Comparison of ENCODE assay signal across 19 cellular contexts in genomic region chr11:55726715-55727324, GRCh38. TPM values are rescaled to one million over a fixed set of nuclear protein-coding genes. Genes with fewer than 3 reads are reported as not detected.
A peak's percentile ranks its signal among the peaks of the same experiment; 100 is the strongest.
DNase-seq lines count a peak whose midpoint lies in the region; ATAC-seq, FAIRE-seq and TF ChIP-seq lines count a peak whose summit lies in the region.
"Had no signal": no experiment of that assay in that cellular context is flagged by ENCODE, and none has a peak within 500 bp of the region (broad histone marks: within the 10 kb centered on the region; RNA-seq: fewer than 3 reads in every experiment).

No MANE protein-coding gene starts in this region.

- H3K36me3 ChIP-seq in Panc1 (ENCODE audit: control insufficient read depth, insufficient read depth, low read length) (no peaks in the 10 kb centered on the region), testis (ENCODE audit: low read depth, missing control alignments) (no peaks in the 10 kb centered on the region)
- H3K36me3 ChIP-seq: breast epithelium had no signal

- H3K36me3 Mint-ChIP-seq in activated CD4-positive, alpha-beta T cell treated with anti-CD3 and anti-CD28 coated beads for 36 hours (ENCODE audit: low read depth): no peaks in the 10 kb centered on the region
- H3K36me3 Mint-ChIP-seq in stimulated activated naive B cell treated with anti-CD40 and anti-IgM and Interleukin-4, amounts not matched to agents 10 μg/mL and 1 μg/mL and 100 μg/mL, for 72 hours: no peaks in the 10 kb centered on the region
- H3K36me3 Mint-ChIP-seq: activated naive CD8-positive, alpha-beta T cell had no signal

- H3K27me3 ChIP-seq in Panc1 (ENCODE audit: control insufficient read depth, insufficient read depth, low read length): no peaks in the 10 kb centered on the region
- H3K27me3 ChIP-seq in testis: no peaks in the 10 kb centered on the region
- H3K27me3 ChIP-seq: breast epithelium had no signal

- TF ChIP-seq CTCF in Panc1 (IDR thresholded peaks at IDR 0.05) (peak; percentile 37), testis (IDR thresholded peaks at IDR 0.05) (peak; percentile 40 to 50 (median 48))

- POLR2A ChIA-PET in activated CD4-positive, alpha-beta T cell treated with anti-CD3 and anti-CD28 coated beads for 36 hours (lab: Charles Lee): no interaction called here
- POLR2A ChIA-PET in Panc1 (lab: Charles Lee): no interaction called here

- in situ Hi-C loops in Panc1 (cut with HindIII; ENCODE audit: low pct_unique_long_range_greater_than_20kb, low sequenced_read_pairs): no loop called here

- CTCF ChIA-PET in activated CD4-positive, alpha-beta T cell treated with anti-CD3 and anti-CD28 coated beads for 36 hours (lab: Charles Lee): no interaction called here
- CTCF ChIA-PET in Panc1 (lab: Charles Lee): no interaction called here

- no peak for FAIRE-seq in HTR-8/SVneo (lab: Jason Lieb, UNC)

- no peak for ATAC-seq in activated CD4-positive, alpha-beta T cell treated with anti-CD3 and anti-CD28 coated beads for 36 hours
- ATAC-seq in Panc1 (no peak), GM19351 (IDR thresholded peaks at IDR 0.05; ENCODE audit: unreplicated experiment) (no peak)
- no peak for ATAC-seq in stimulated activated naive B cell treated with anti-CD40 and anti-IgM and Interleukin-4, amounts not matched to agents 10 μg/mL and 1 μg/mL and 100 μg/mL, for 72 hours (replicated peaks)
- ATAC-seq: left colon had no signal

- H3K27ac Mint-ChIP-seq in activated CD4-positive, alpha-beta T cell treated with anti-CD3 and anti-CD28 coated beads for 36 hours: no peak overlapping the region
- no peak overlapping the region for H3K27ac Mint-ChIP-seq in stimulated activated naive B cell treated with anti-CD40 and anti-IgM and Interleukin-4, amounts not matched to agents 10 μg/mL and 1 μg/mL and 100 μg/mL, for 72 hours
- H3K27ac Mint-ChIP-seq: activated B cell treated with CpG ODN at 0.5 μM for 24 hours; activated naive CD8-positive, alpha-beta T cell; stimulated activated naive CD8-positive, alpha-beta T cell treated with anti-CD3 and anti-CD28 coated beads, Interleukin-15, Interleukin-2, amounts not matched to agents 100 ng/mL and 50 ng/mL, for 24 hours had no signal

- H3K4me3 ChIP-seq in Panc1 (ENCODE audit: low read depth in 2 of 2, low read length in 2 of 2): no peak overlapping the region
- H3K4me3 ChIP-seq in testis: no peak overlapping the region
- H3K4me3 ChIP-seq: breast epithelium, smooth muscle cell had no signal

- peaks cover 14% of the 10 kb centered on the region for H3K9me3 Mint-ChIP-seq in activated CD4-positive, alpha-beta T cell treated with anti-CD3 and anti-CD28 coated beads for 36 hours (ENCODE audit: low read depth)
- no peaks in the 10 kb centered on the region for H3K9me3 Mint-ChIP-seq in stimulated activated naive B cell treated with anti-CD40 and anti-IgM and Interleukin-4, amounts not matched to agents 10 μg/mL and 1 μg/mL and 100 μg/mL, for 72 hours

- TF ChIP-seq POLR2A in testis (IDR thresholded peaks at IDR 0.05): no peak

- DNase-seq in activated CD4-positive, alpha-beta T cell treated with anti-CD3 and anti-CD28 coated beads for 36 hours: peak; percentile 9
- DNase-seq in activated CD4-positive, alpha-beta T cell treated with anti-CD3 and anti-CD28 coated beads, Interleukin-2, amount 50 U/mL, for 1 hour: no peak
- peak; percentile 25 for DNase-seq in HK-2 (ENCODE audit: unreplicated experiment)
- DNase-seq in Panc1 (ENCODE audit: low read depth, low spot score): no peak
- peak; percentile 59 for DNase-seq in testis
- no peak for DNase-seq in stimulated activated naive B cell treated with anti-CD40 and anti-IgM and Interleukin-4, amounts not matched to agents 10 μg/mL and 1 μg/mL and 100 μg/mL, for 72 hours
- no peak for DNase-seq in HTR-8/SVneo (ENCODE audit: insufficient read length, low spot score)
- DNase-seq: activated B cell treated with CpG ODN at 0.5 μM for 24 hours; activated CD8-positive, alpha-beta memory T cell treated with anti-CD3 and anti-CD28 coated beads, Interleukin-2, amount 50 U/mL, for 48 hours; hippocampal formation; IMR-90; left colon; NCI-H2029; NK-92 treated with Interleukin-12 subunit alpha and Interleukin-12 subunit beta, amount 100 ng/mL, for 24 hours had no signal

- H3K4me3 Mint-ChIP-seq in activated CD4-positive, alpha-beta T cell treated with anti-CD3 and anti-CD28 coated beads for 36 hours: no peak overlapping the region
- H3K4me3 Mint-ChIP-seq in stimulated activated naive B cell treated with anti-CD40 and anti-IgM and Interleukin-4, amounts not matched to agents 10 μg/mL and 1 μg/mL and 100 μg/mL, for 72 hours: no peak overlapping the region
- H3K4me3 Mint-ChIP-seq: activated B cell treated with CpG ODN at 0.5 μM for 24 hours; activated naive CD8-positive, alpha-beta T cell; stimulated activated naive CD8-positive, alpha-beta T cell treated with anti-CD3 and anti-CD28 coated beads, Interleukin-15, Interleukin-2, amounts not matched to agents 100 ng/mL and 50 ng/mL, for 24 hours had no signal

- no peaks in the 10 kb centered on the region for H3K4me1 Mint-ChIP-seq in activated CD4-positive, alpha-beta T cell treated with anti-CD3 and anti-CD28 coated beads for 36 hours
- H3K4me1 Mint-ChIP-seq in stimulated activated naive B cell treated with anti-CD40 and anti-IgM and Interleukin-4, amounts not matched to agents 10 μg/mL and 1 μg/mL and 100 μg/mL, for 72 hours: no peaks in the 10 kb centered on the region
- H3K4me1 Mint-ChIP-seq: activated B cell treated with CpG ODN at 0.5 μM for 24 hours had no signal

- H3K27ac ChIP-seq in Panc1 (ENCODE audit: low read length) (no peak overlapping the region), testis (no peak overlapping the region)
- H3K27ac ChIP-seq: breast epithelium had no signal

- no peaks in the 10 kb centered on the region for H3K27me3 Mint-ChIP-seq in activated CD4-positive, alpha-beta T cell treated with anti-CD3 and anti-CD28 coated beads for 36 hours
- no peaks in the 10 kb centered on the region for H3K27me3 Mint-ChIP-seq in stimulated activated naive B cell treated with anti-CD40 and anti-IgM and Interleukin-4, amounts not matched to agents 10 μg/mL and 1 μg/mL and 100 μg/mL, for 72 hours
- H3K27me3 Mint-ChIP-seq: activated B cell treated with CpG ODN at 0.5 μM for 24 hours; activated naive CD8-positive, alpha-beta T cell; stimulated activated naive CD8-positive, alpha-beta T cell treated with anti-CD3 and anti-CD28 coated beads, Interleukin-15, Interleukin-2, amounts not matched to agents 100 ng/mL and 50 ng/mL, for 24 hours had no signal

- H3K4me1 ChIP-seq in Panc1 (ENCODE audit: control insufficient read depth, insufficient read depth, low read length) (no peaks in the 10 kb centered on the region), testis (no peaks in the 10 kb centered on the region)
- H3K4me1 ChIP-seq: breast epithelium had no signal

- no TSS peak for BruUV-seq in Panc1 (replicated peaks; lab: Mats Ljungman, UMichigan)

- WGBS in testis, 2 donors: 18 to 19% methylated on average over 5 of the region's 5 CpGs

- intact Hi-C loops in activated CD4-positive, alpha-beta T cell treated with anti-CD3 and anti-CD28 coated beads for 36 hours (cut with DNase I, micrococcal nuclease): no loop called here
- intact Hi-C loops in Panc1 (cut with micrococcal nuclease; ENCODE audit: unreplicated experiment): no loop called here
- intact Hi-C loops in testis (cut with DNase I; ENCODE audit: low total_unique reads): no loop called here

- H3K9me3 ChIP-seq in Panc1 (ENCODE audit: control insufficient read depth, insufficient read depth, low read depth, low read length) (no peaks in the 10 kb centered on the region), testis (no peaks in the 10 kb centered on the region)

RNA-seq across cellular contexts. Expression of gene OR5D13, which starts 46.4 kb away (rescaled TPM):
- not detected for total RNA-seq in activated CD4-positive, alpha-beta T cell treated with anti-CD3 and anti-CD28 coated beads for 36 hours
- not detected for total RNA-seq in Panc1 (2021; ENCODE audit: unreplicated experiment)
- not detected for polyA plus RNA-seq in Panc1 (2012; ENCODE audit: insufficient read length)
- total RNA-seq in testis: not detected
- not detected for polyA plus RNA-seq in testis (ENCODE audit: insufficient read depth, low read depth, low replicate concordance)
- total RNA-seq: activated B cell treated with CpG ODN at 0.5 μM for 24 hours, breast epithelium, IMR-90, left colon, smooth muscle cell had no signal
- polyA plus RNA-seq: IMR-90, smooth muscle cell had no signal

Comparison
In these comparisons a context has a peak if more than half of its experiments do, and no peak if none do; other contexts are left out.
1. DNase-seq: peak in activated CD4-positive, alpha-beta T cell treated with anti-CD3 and anti-CD28 coated beads for 36 hours (single experiment), HK-2 (single experiment) and testis (single experiment); none in activated CD4-positive, alpha-beta T cell treated with anti-CD3 and anti-CD28 coated beads, Interleukin-2, amount 50 U/mL, for 1 hour (single experiment), Panc1 (single experiment), stimulated activated naive B cell treated with anti-CD40 and anti-IgM and Interleukin-4, amounts not matched to agents 10 μg/mL and 1 μg/mL and 100 μg/mL, for 72 hours (single experiment) and HTR-8/SVneo (single experiment).